27 cellular contexts compared by ENCODE assay signal in the genomic region with DNA sequence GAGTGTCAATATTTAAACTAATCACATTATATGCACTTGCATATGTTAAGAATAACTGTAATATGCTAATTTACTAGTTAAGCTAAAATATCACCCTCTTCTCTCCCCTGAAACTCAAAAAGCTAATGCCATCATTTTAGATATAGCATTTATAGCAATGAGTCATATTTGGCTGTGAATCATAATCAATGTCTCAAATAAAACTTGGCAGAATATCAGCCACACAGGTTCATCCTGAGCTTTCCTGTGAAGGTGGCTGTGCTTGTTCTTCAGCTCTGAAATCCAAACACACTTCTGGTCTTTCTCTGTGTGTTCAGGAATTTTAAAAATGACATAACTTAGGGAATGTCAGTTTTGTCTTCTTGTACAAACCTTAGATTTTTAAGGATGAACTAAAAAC. TPM values are rescaled to one million over a fixed set of nuclear protein-coding genes. Genes with fewer than 3 reads are reported as not detected.
A peak's percentile ranks its signal among the peaks of the same experiment; 100 is the strongest.
DNase-seq lines count a peak whose midpoint lies in the region; ATAC-seq, FAIRE-seq and TF ChIP-seq lines count a peak whose summit lies in the region.
"Had no signal": no experiment of that assay in that cellular context is flagged by ENCODE, and none has a peak within 500 bp of the region (broad histone marks: within the 10 kb centered on the region; RNA-seq: fewer than 3 reads in every experiment).

No MANE protein-coding gene starts in this region.

- POLR2A ChIA-PET in activated CD8-positive, alpha-beta T cell treated with anti-CD3 and anti-CD28 coated beads for 36 hours (lab: Charles Lee): interaction anchor here (0.9 to 2.0 kb wide), 2 partner anchors 12 to 168 kb away, joined by 3 to 9 read pairs; partner anchors contain the start of gene PNRC1
- POLR2A ChIA-PET in activated CD8-positive, alpha-beta T cell treated with anti-CD3 and anti-CD28 coated beads, Interleukin-2, amount 10 ng/mL, durations not matched to agents 7 days and 5 days (lab: Charles Lee): interaction anchor here (0.8 to 1.9 kb wide), 5 partner anchors 9 to 104 kb away, joined by 3 to 6 read pairs (median 5); partner anchors contain the start of genes PM20D2, PNRC1 and RNGTT
- POLR2A ChIA-PET in RWPE1 (lab: Yijun Ruan, JAX; ENCODE audit: low non-redundant PET): no interaction called here

- H3K27ac ChIP-seq in RWPE1 (no peak overlapping the region), epithelial cell of prostate (no peak overlapping the region), small intestine (ENCODE audit: low read depth in 1 of 2, low read length in 1 of 2) (no peak overlapping the region), mesendoderm (ENCODE audit: low read depth, low read length) (no peak overlapping the region)
- H3K27ac ChIP-seq: gastroesophageal sphincter, parathyroid adenoma, upper lobe of right lung had no signal

- no peak overlapping the region for H3K56ac ChIP-seq in mesendoderm (ENCODE audit: low read length)

- H4K8ac ChIP-seq in mesendoderm (ENCODE audit: low read depth, low read length): no peak overlapping the region

- no peak overlapping the region for H2AK5ac ChIP-seq in mesendoderm (ENCODE audit: low read length)

- CTCF ChIA-PET in activated CD8-positive, alpha-beta T cell treated with anti-CD3 and anti-CD28 coated beads for 36 hours (lab: Charles Lee): interaction anchor here (2.3 kb wide), 1 partner anchor 11 kb away, joined by 11 read pairs; the partner anchor contains the start of gene PNRC1
- CTCF ChIA-PET in activated CD8-positive, alpha-beta T cell treated with anti-CD3 and anti-CD28 coated beads, Interleukin-2, amount 10 ng/mL, durations not matched to agents 7 days and 5 days (lab: Charles Lee): interaction anchor here (1.0 to 1.2 kb wide), 2 partner anchors 15 to 84 kb away, joined by 3 to 4 read pairs; no protein-coding TSS in a partner anchor
- CTCF ChIA-PET in RWPE1 (lab: Yijun Ruan, JAX): no interaction called here

- H3K18ac ChIP-seq in mesendoderm (ENCODE audit: low read length): no peak overlapping the region

- no peak overlapping the region for H3K23ac ChIP-seq in mesendoderm (ENCODE audit: low read length)

- no peak overlapping the region for H3K27ac Mint-ChIP-seq in activated CD8-positive, alpha-beta T cell treated with anti-CD3 and anti-CD28 coated beads for 36 hours
- no peak overlapping the region for H3K27ac Mint-ChIP-seq in activated CD8-positive, alpha-beta T cell treated with anti-CD3 and anti-CD28 coated beads, Interleukin-2, amount 10 ng/mL, durations not matched to agents 7 days and 5 days
- H3K27ac Mint-ChIP-seq: activated B cell treated with CpG ODN at 0.5 μM for 24 hours; activated CD4-positive, alpha-beta T cell treated with anti-CD3 and anti-CD28 coated beads, Interleukin-2, amount 10 ng/mL, durations not matched to agents 7 days and 5 days; activated T-cell treated with anti-CD3 and anti-CD28 coated beads, Interleukin-2, amount 50 U/mL, for 24 hours; GM23338; HFFc6 had no signal

- H3K4me3 ChIP-seq in small intestine (ENCODE audit: low read depth in 1 of 2, low read length in 2 of 2): no peak overlapping the region
- H3K4me3 ChIP-seq in mesendoderm (ENCODE audit: low read length): no peak overlapping the region
- H3K4me3 ChIP-seq: gastroesophageal sphincter, GM23338, smooth muscle cell, upper lobe of right lung had no signal

- H3K36me3 Mint-ChIP-seq in activated CD8-positive, alpha-beta T cell treated with anti-CD3 and anti-CD28 coated beads for 36 hours (ENCODE audit: low read depth): no peaks in the 10 kb centered on the region
- no peaks in the 10 kb centered on the region for H3K36me3 Mint-ChIP-seq in activated CD8-positive, alpha-beta T cell treated with anti-CD3 and anti-CD28 coated beads, Interleukin-2, amount 10 ng/mL, durations not matched to agents 7 days and 5 days (ENCODE audit: low read depth)

- peak; percentile 24 for ATAC-seq in activated CD8-positive, alpha-beta T cell treated with anti-CD3 and anti-CD28 coated beads for 36 hours
- ATAC-seq in activated CD8-positive, alpha-beta T cell treated with anti-CD3 and anti-CD28 coated beads, Interleukin-2, amount 10 ng/mL, durations not matched to agents 7 days and 5 days: no peak
- ATAC-seq in GM18868 (IDR thresholded peaks at IDR 0.05; ENCODE audit: unreplicated experiment) (no peak), GM19467 (IDR thresholded peaks at IDR 0.05; ENCODE audit: unreplicated experiment) (no peak)
- ATAC-seq: gastroesophageal sphincter, GM23338 had no signal

- H3K4me3 Mint-ChIP-seq in activated CD8-positive, alpha-beta T cell treated with anti-CD3 and anti-CD28 coated beads for 36 hours: no peak overlapping the region
- H3K4me3 Mint-ChIP-seq in activated CD8-positive, alpha-beta T cell treated with anti-CD3 and anti-CD28 coated beads, Interleukin-2, amount 10 ng/mL, durations not matched to agents 7 days and 5 days: no peak overlapping the region
- H3K4me3 Mint-ChIP-seq: activated B cell treated with CpG ODN at 0.5 μM for 24 hours; activated CD4-positive, alpha-beta T cell treated with anti-CD3 and anti-CD28 coated beads, Interleukin-2, amount 10 ng/mL, durations not matched to agents 7 days and 5 days; activated T-cell treated with anti-CD3 and anti-CD28 coated beads, Interleukin-2, amount 50 U/mL, for 24 hours; GM23338; HFFc6 had no signal

- H3K9me3 ChIP-seq in small intestine (ENCODE audit: control insufficient read depth, low read depth): no peaks in the 10 kb centered on the region
- H3K9me3 ChIP-seq: gastroesophageal sphincter, upper lobe of right lung had no signal

- no peak overlapping the region for H2BK15ac ChIP-seq in mesendoderm (replicated peaks; ENCODE audit: low read depth)

- H3K9ac ChIP-seq in mesendoderm (ENCODE audit: low read length): no peak overlapping the region
- H3K9ac ChIP-seq: parathyroid adenoma had no signal

- H3K79me1 ChIP-seq in mesendoderm (ENCODE audit: low read length): no peaks in the 10 kb centered on the region

- H3K4ac ChIP-seq in mesendoderm (ENCODE audit: low read depth, low read length): no peak overlapping the region

- no peak overlapping the region for H2BK120ac ChIP-seq in mesendoderm (ENCODE audit: low read depth, low read length)

- H3K27me3 Mint-ChIP-seq in activated CD8-positive, alpha-beta T cell treated with anti-CD3 and anti-CD28 coated beads for 36 hours: peaks cover 2% of the 10 kb centered on the region
- H3K27me3 Mint-ChIP-seq in activated CD8-positive, alpha-beta T cell treated with anti-CD3 and anti-CD28 coated beads, Interleukin-2, amount 10 ng/mL, durations not matched to agents 7 days and 5 days (ENCODE audit: low read depth): no peaks in the 10 kb centered on the region

- H3K4me1 ChIP-seq in small intestine (ENCODE audit: control insufficient read depth in 2 of 2, insufficient read depth in 1 of 2, low read depth in 1 of 2, low read length in 1 of 2) (no peaks in the 10 kb centered on the region), mesendoderm (ENCODE audit: control insufficient read depth, low read depth, low read length) (no peaks in the 10 kb centered on the region)
- H3K4me1 ChIP-seq: parathyroid adenoma, upper lobe of right lung had no signal

- no peak for TF ChIP-seq CTCF in activated CD8-positive, alpha-beta T cell treated with anti-CD3 and anti-CD28 coated beads for 36 hours (IDR thresholded peaks at IDR 0.05)
- TF ChIP-seq CTCF in RWPE1 (conservative IDR thresholded peaks at IDR 0.05; ENCODE audit: low read depth): no peak

- no peaks in the 10 kb centered on the region for H3K79me2 ChIP-seq in mesendoderm (ENCODE audit: control insufficient read depth, insufficient read depth, low read length)
- H3K79me2 ChIP-seq: parathyroid adenoma had no signal

- H3K4me1 Mint-ChIP-seq in activated CD8-positive, alpha-beta T cell treated with anti-CD3 and anti-CD28 coated beads for 36 hours (ENCODE audit: low read depth): peaks cover 3% of the 10 kb centered on the region
- no peaks in the 10 kb centered on the region for H3K4me1 Mint-ChIP-seq in activated CD8-positive, alpha-beta T cell treated with anti-CD3 and anti-CD28 coated beads, Interleukin-2, amount 10 ng/mL, durations not matched to agents 7 days and 5 days (ENCODE audit: low read depth)
- H3K4me1 Mint-ChIP-seq: activated B cell treated with CpG ODN at 0.5 μM for 24 hours; activated CD4-positive, alpha-beta T cell treated with anti-CD3 and anti-CD28 coated beads, Interleukin-2, amount 10 ng/mL, durations not matched to agents 7 days and 5 days; GM23338 had no signal

- DNase-seq in activated CD8-positive, alpha-beta T cell treated with anti-CD3 and anti-CD28 coated beads for 36 hours: no peak
- no peak for DNase-seq in activated CD8-positive, alpha-beta T cell treated with anti-CD3 and anti-CD28 coated beads, Interleukin-2, amount 10 ng/mL, durations not matched to agents 7 days and 5 days
- DNase-seq in RWPE1 (ENCODE audit: low spot score) (peak; percentile 58), epithelial cell of prostate (ENCODE audit: low read depth, low spot score) (peak; percentile 46), small intestine (peak; percentile 65), mesendoderm (no peak)
- DNase-seq: activated B cell treated with CpG ODN at 0.5 μM for 24 hours; activated CD4-positive, alpha-beta T cell treated with anti-CD3 and anti-CD28 coated beads, Interleukin-2, amount 10 ng/mL, durations not matched to agents 7 days and 5 days; activated naive CD4-positive, alpha-beta T cell; activated T-cell treated with anti-CD3 and anti-CD28 coated beads, Interleukin-2, amount 50 U/mL, for 24 hours; DND-41; HFFc6; NCI-H1436; NCI-H2081; NCI-H2227 treated with DMSO at 0.1 percent for 48 hours; NCI-H526 treated with DMSO at 0.1 percent for 48 hours; SIG-M5; stimulated activated naive CD4-positive, alpha-beta T cell; upper lobe of right lung had no signal

- no peak overlapping the region for H3K4me2 ChIP-seq in mesendoderm (ENCODE audit: low read length)
- H3K4me2 ChIP-seq: GM23338, smooth muscle cell had no signal

- H3K36me3 ChIP-seq in small intestine (ENCODE audit: control insufficient read depth in 2 of 2, insufficient read depth in 2 of 2, low read length in 2 of 2) (no peaks in the 10 kb centered on the region), mesendoderm (ENCODE audit: control insufficient read depth, insufficient read depth, low read length) (no peaks in the 10 kb centered on the region)
- H3K36me3 ChIP-seq: gastroesophageal sphincter, upper lobe of right lung had no signal

- H4K5ac ChIP-seq in mesendoderm (ENCODE audit: low read length): no peak overlapping the region

- H2BK5ac ChIP-seq in mesendoderm (ENCODE audit: low read length): no peak overlapping the region

- intact Hi-C loops in activated CD8-positive, alpha-beta T cell treated with anti-CD3 and anti-CD28 coated beads for 36 hours (cut with micrococcal nuclease): no loop called here

- no peaks in the 10 kb centered on the region for H3K9me3 Mint-ChIP-seq in activated CD8-positive, alpha-beta T cell treated with anti-CD3 and anti-CD28 coated beads for 36 hours
- H3K9me3 Mint-ChIP-seq in activated CD8-positive, alpha-beta T cell treated with anti-CD3 and anti-CD28 coated beads, Interleukin-2, amount 10 ng/mL, durations not matched to agents 7 days and 5 days (ENCODE audit: insufficient read depth): no peaks in the 10 kb centered on the region
- H3K9me3 Mint-ChIP-seq: activated B cell treated with CpG ODN at 0.5 μM for 24 hours; activated CD4-positive, alpha-beta T cell treated with anti-CD3 and anti-CD28 coated beads, Interleukin-2, amount 10 ng/mL, durations not matched to agents 7 days and 5 days; activated T-cell treated with anti-CD3 and anti-CD28 coated beads, Interleukin-2, amount 50 U/mL, for 24 hours; HFFc6 had no signal

- H3K27me3 ChIP-seq in small intestine (ENCODE audit: control insufficient read depth in 2 of 2, insufficient read depth in 2 of 2, low read length in 2 of 2): no peaks in the 10 kb centered on the region
- no peaks in the 10 kb centered on the region for H3K27me3 ChIP-seq in mesendoderm (ENCODE audit: insufficient read depth, low read length, poor library complexity)
- H3K27me3 ChIP-seq: gastroesophageal sphincter, upper lobe of right lung had no signal

- no peak for FAIRE-seq in small intestine (lab: Jason Lieb, UNC)
- FAIRE-seq: endometrium had no signal

RNA-seq across cellular contexts. Expression of gene PNRC1, which starts 12.8 kb away (rescaled TPM):
- 100 to 1,000 TPM; 157 to 162 TPM for total RNA-seq in activated CD8-positive, alpha-beta T cell treated with anti-CD3 and anti-CD28 coated beads for 36 hours
- 10 to 100 TPM; 89.2 to 90.8 TPM for total RNA-seq in activated CD8-positive, alpha-beta T cell treated with anti-CD3 and anti-CD28 coated beads, Interleukin-2, amount 10 ng/mL, durations not matched to agents 7 days and 5 days
- polyA plus RNA-seq in small intestine: 10 to 100 TPM; 30.2 to 37.2 (median 32.4) TPM
- 19.9 TPM for polyA plus RNA-seq in mesendoderm (2013, experiment 1 of 2)
- polyA plus RNA-seq in mesendoderm (2013, experiment 2 of 2): 21.1 TPM

RNA-seq across cellular contexts. Expression of gene SRSF12, which starts 50.1 kb away (rescaled TPM):
- 1 to 10 TPM in 1 of 2 experiments, under 1 TPM in 1; 0.83 to 1.1 TPM for total RNA-seq in activated CD8-positive, alpha-beta T cell treated with anti-CD3 and anti-CD28 coated beads for 36 hours
- total RNA-seq in activated CD8-positive, alpha-beta T cell treated with anti-CD3 and anti-CD28 coated beads, Interleukin-2, amount 10 ng/mL, durations not matched to agents 7 days and 5 days: not detected
- polyA plus RNA-seq in small intestine: under 1 TPM in 1 of 3 donors, not detected in 2; 0.15 TPM
- polyA plus RNA-seq in mesendoderm (2013, experiment 1 of 2): 5.1 TPM
- polyA plus RNA-seq in mesendoderm (2013, experiment 2 of 2): 5.2 TPM
- total RNA-seq: activated B cell treated with CpG ODN at 0.5 μM for 24 hours; activated CD4-positive, alpha-beta T cell treated with anti-CD3 and anti-CD28 coated beads, Interleukin-2, amount 10 ng/mL, durations not matched to agents 7 days and 5 days; HFFc6; HT1080; upper lobe of right lung had no signal

Comparison
In these comparisons a context has a peak if more than half of its experiments do, and no peak if none do; other contexts are left out.
1. DNase-seq: peak in RWPE1 (single experiment), epithelial cell of prostate (single experiment) and small intestine (single experiment); none in activated CD8-positive, alpha-beta T cell treated with anti-CD3 and anti-CD28 coated beads for 36 hours (single experiment), activated CD8-positive, alpha-beta T cell treated with anti-CD3 and anti-CD28 coated beads, Interleukin-2, amount 10 ng/mL, durations not matched to agents 7 days and 5 days (single experiment) and mesendoderm (single experiment).